Comparison of ENCODE assay signal across 11 cellular contexts in genomic region chr1:89723863-89724262, GRCh38.
DNase-seq lines count a peak whose midpoint lies in the region; ATAC-seq and TF ChIP-seq lines count a peak whose summit lies in the region.
"Had no signal": no experiment of that assay in that cellular context is flagged by ENCODE, and none has a peak within 500 bp of the region (broad histone marks: within the 10 kb centered on the region; RNA-seq: fewer than 3 reads in every experiment).

No MANE protein-coding gene starts in this region.

- no peaks in the 10 kb centered on the region for H3K36me3 ChIP-seq in right atrium auricular region

- peak overlapping the region; percentile 86 for H3K27ac Mint-ChIP-seq in activated CD8-positive, alpha-beta memory T cell treated with anti-CD3 and anti-CD28 coated beads, Interleukin-2, amount 10 ng/mL, durations not matched to agents 7 days and 5 days
- H3K27ac Mint-ChIP-seq in activated T-helper 1 cell treated with anti-CD3 and anti-CD28 coated beads, Interleukin-12 subunit alpha, Interleukin-12 subunit beta, Interleukin-2, Interleukin-4 antibody, amounts not matched to agents 30 ng/mL and 10 ng/mL and 1 ng/mL, durations not matched to agents 14 hours and 24 hours and 36 hours: peak overlapping the region; percentile 99

- no peaks in the 10 kb centered on the region for H3K9me3 ChIP-seq in right atrium auricular region

- H3K4me3 Mint-ChIP-seq in activated CD8-positive, alpha-beta memory T cell treated with anti-CD3 and anti-CD28 coated beads, Interleukin-2, amount 10 ng/mL, durations not matched to agents 7 days and 5 days: no peak overlapping the region
- peak overlapping the region; percentile 35 for H3K4me3 Mint-ChIP-seq in activated T-helper 1 cell treated with anti-CD3 and anti-CD28 coated beads, Interleukin-12 subunit alpha, Interleukin-12 subunit beta, Interleukin-2, Interleukin-4 antibody, amounts not matched to agents 30 ng/mL and 10 ng/mL and 1 ng/mL, durations not matched to agents 14 hours and 24 hours and 36 hours

- peaks cover 2% of the 10 kb centered on the region for H3K9me3 Mint-ChIP-seq in activated CD8-positive, alpha-beta memory T cell treated with anti-CD3 and anti-CD28 coated beads, Interleukin-2, amount 10 ng/mL, durations not matched to agents 7 days and 5 days (ENCODE audit: low read depth)
- H3K9me3 Mint-ChIP-seq in activated T-helper 1 cell treated with anti-CD3 and anti-CD28 coated beads, Interleukin-12 subunit alpha, Interleukin-12 subunit beta, Interleukin-2, Interleukin-4 antibody, amounts not matched to agents 30 ng/mL and 10 ng/mL and 1 ng/mL, durations not matched to agents 14 hours and 24 hours and 36 hours: peaks cover 7% of the 10 kb centered on the region

- peaks cover 94% of the 10 kb centered on the region for H3K4me1 Mint-ChIP-seq in activated CD8-positive, alpha-beta memory T cell treated with anti-CD3 and anti-CD28 coated beads, Interleukin-2, amount 10 ng/mL, durations not matched to agents 7 days and 5 days
- peaks cover 93% of the 10 kb centered on the region for H3K4me1 Mint-ChIP-seq in activated T-helper 1 cell treated with anti-CD3 and anti-CD28 coated beads, Interleukin-12 subunit alpha, Interleukin-12 subunit beta, Interleukin-2, Interleukin-4 antibody, amounts not matched to agents 30 ng/mL and 10 ng/mL and 1 ng/mL, durations not matched to agents 14 hours and 24 hours and 36 hours (ENCODE audit: low read depth)

- H3K27me3 Mint-ChIP-seq in activated CD8-positive, alpha-beta memory T cell treated with anti-CD3 and anti-CD28 coated beads, Interleukin-2, amount 10 ng/mL, durations not matched to agents 7 days and 5 days: no peaks in the 10 kb centered on the region
- H3K27me3 Mint-ChIP-seq in activated T-helper 1 cell treated with anti-CD3 and anti-CD28 coated beads, Interleukin-12 subunit alpha, Interleukin-12 subunit beta, Interleukin-2, Interleukin-4 antibody, amounts not matched to agents 30 ng/mL and 10 ng/mL and 1 ng/mL, durations not matched to agents 14 hours and 24 hours and 36 hours (ENCODE audit: insufficient read depth): no peaks in the 10 kb centered on the region

- CTCF ChIA-PET in activated CD8-positive, alpha-beta memory T cell treated with anti-CD3 and anti-CD28 coated beads, Interleukin-2, amount 10 ng/mL, durations not matched to agents 7 days and 5 days (lab: Charles Lee): interaction anchor here (0.6 to 4.3 kb wide), 6 partner anchors 16 to 205 kb away, joined by 3 to 26 read pairs (median 4); partner anchors contain the start of gene LRRC8C

- peaks cover 0 to 47% of the 10 kb centered on the region in 2 donors for H3K4me1 ChIP-seq in right atrium auricular region

- no peaks in the 10 kb centered on the region for H3K27me3 ChIP-seq in right atrium auricular region

- intact Hi-C loops in activated T-helper 1 cell treated with anti-CD3 and anti-CD28 coated beads, Interleukin-12 subunit alpha, Interleukin-12 subunit beta, Interleukin-2, Interleukin-4 antibody, amounts not matched to agents 30 ng/mL and 10 ng/mL and 1 ng/mL, durations not matched to agents 14 hours and 24 hours and 36 hours (cut with micrococcal nuclease): loop anchor here (1.0 to 5.0 kb wide), 7 partner anchors 8 to 857 kb away; no protein-coding TSS in a partner anchor

- peak overlapping the region; percentile 31 to 50 for H3K27ac ChIP-seq in right atrium auricular region

- no peak overlapping the region for H3K4me3 ChIP-seq in right atrium auricular region

- DNase-seq in activated CD8-positive, alpha-beta memory T cell treated with anti-CD3 and anti-CD28 coated beads, Interleukin-2, amount 10 ng/mL, durations not matched to agents 7 days and 5 days: no peak
- DNase-seq in activated CD8-positive, alpha-beta memory T cell treated with anti-CD3 and anti-CD28 coated beads, Interleukin-2, amount 50 U/mL, for 48 hours: no peak
- DNase-seq in activated T-helper 1 cell treated with anti-CD3 and anti-CD28 coated beads, Interleukin-12 subunit alpha, Interleukin-12 subunit beta, Interleukin-2, Interleukin-4 antibody, amounts not matched to agents 30 ng/mL and 10 ng/mL and 1 ng/mL, durations not matched to agents 14 hours and 24 hours and 36 hours (ENCODE audit: low spot score): no peak
- DNase-seq in right atrium auricular region (ENCODE audit: low spot score) (peak; percentile 70), stromal cell of bone marrow (ENCODE audit: low read depth) (peak; percentile 28), NCI-H1694 treated with DMSO at 0.1 percent for 48 hours (lab: John Stamatoyannopoulos, UW) (no peak), NCI-H146 (lab: John Stamatoyannopoulos, UW) (no peak)
- DNase-seq: amniotic stem cell, head of caudate nucleus, NCI-H2227 treated with DMSO at 0.1 percent for 48 hours had no signal

- TF ChIP-seq CTCF in right atrium auricular region (IDR thresholded peaks at IDR 0.05): no peak

- peaks cover 45% of the 10 kb centered on the region for H3K36me3 Mint-ChIP-seq in activated CD8-positive, alpha-beta memory T cell treated with anti-CD3 and anti-CD28 coated beads, Interleukin-2, amount 10 ng/mL, durations not matched to agents 7 days and 5 days
- H3K36me3 Mint-ChIP-seq in activated T-helper 1 cell treated with anti-CD3 and anti-CD28 coated beads, Interleukin-12 subunit alpha, Interleukin-12 subunit beta, Interleukin-2, Interleukin-4 antibody, amounts not matched to agents 30 ng/mL and 10 ng/mL and 1 ng/mL, durations not matched to agents 14 hours and 24 hours and 36 hours (ENCODE audit: low read depth): peaks cover 48% of the 10 kb centered on the region

- no peak for ATAC-seq in activated CD8-positive, alpha-beta memory T cell treated with anti-CD3 and anti-CD28 coated beads, Interleukin-2, amount 10 ng/mL, durations not matched to agents 7 days and 5 days
- ATAC-seq in HG02763 (IDR thresholded peaks at IDR 0.05; ENCODE audit: unreplicated experiment): no peak

Comparison
In these comparisons a context has a peak if more than half of its experiments do, and no peak if none do; other contexts are left out.
1. DNase-seq: peak in right atrium auricular region (single experiment) and stromal cell of bone marrow (single experiment); none in activated CD8-positive, alpha-beta memory T cell treated with anti-CD3 and anti-CD28 coated beads, Interleukin-2, amount 10 ng/mL, durations not matched to agents 7 days and 5 days (single experiment), activated CD8-positive, alpha-beta memory T cell treated with anti-CD3 and anti-CD28 coated beads, Interleukin-2, amount 50 U/mL, for 48 hours (single experiment), activated T-helper 1 cell treated with anti-CD3 and anti-CD28 coated beads, Interleukin-12 subunit alpha, Interleukin-12 subunit beta, Interleukin-2, Interleukin-4 antibody, amounts not matched to agents 30 ng/mL and 10 ng/mL and 1 ng/mL, durations not matched to agents 14 hours and 24 hours and 36 hours (single experiment), NCI-H1694 treated with DMSO at 0.1 percent for 48 hours (single experiment) and NCI-H146 (single experiment).